23 cellular contexts compared by ENCODE assay signal in genomic region chr15:83109532-83109931, GRCh38. TPM values are rescaled to one million over a fixed set of nuclear protein-coding genes. Genes with fewer than 3 reads are reported as not detected.
DNase-seq lines count a peak whose midpoint lies in the region; ATAC-seq, FAIRE-seq and TF ChIP-seq lines count a peak whose summit lies in the region.
"Had no signal": no experiment of that assay in that cellular context is flagged by ENCODE, and none has a peak within 500 bp of the region (broad histone marks: within the 10 kb centered on the region; RNA-seq: fewer than 3 reads in every experiment).

No MANE protein-coding gene starts in this region.

- H3K9me3 ChIP-seq in IMR-90 (ENCODE audit: control insufficient read depth, insufficient read depth, low read length) = no peaks in the 10 kb centered on the region
- H3K9me3 ChIP-seq in endothelial cell of umbilical vein (replicated peaks; ENCODE audit: control insufficient read depth, insufficient read depth, low read length) = no peaks in the 10 kb centered on the region
- no peaks in the 10 kb centered on the region for H3K9me3 ChIP-seq in endodermal cell (ENCODE audit: control insufficient read depth, low read length)
- H3K9me3 ChIP-seq: A549, HAP-1, vagina had no signal

- H3K79me1 ChIP-seq in IMR-90 (ENCODE audit: low read depth in 1 of 2, low read length in 2 of 2) = peaks cover 8 to 44% of the 10 kb centered on the region in 2 experiments; a peak in 3 of 4 replicates

- H4K8ac ChIP-seq in IMR-90 (ENCODE audit: low read depth in 2 of 2, low read length in 2 of 2) = no peak overlapping the region

- TF ChIP-seq POLR2A in IMR-90 (IDR thresholded peaks at IDR 0.05; ENCODE audit: low read depth, low read length) (no peak), endothelial cell of umbilical vein (IDR thresholded peaks at IDR 0.05; ENCODE audit: low read depth, low read length) (no peak)

- H3K79me2 ChIP-seq in endothelial cell of umbilical vein (ENCODE audit: control insufficient read depth, insufficient read depth, low read length) = peaks cover 29% of the 10 kb centered on the region

- H4K5ac ChIP-seq in IMR-90 (ENCODE audit: low read depth, low read length) = no peak overlapping the region

- H2BK20ac ChIP-seq in IMR-90 (ENCODE audit: low read depth, low read length) = no peak overlapping the region

- no peak overlapping the region for H3K4me3 Mint-ChIP-seq in activated CD4-positive, alpha-beta T cell treated with anti-CD3 and anti-CD28 coated beads, Interleukin-2, amount 10 ng/mL, durations not matched to agents 7 days and 5 days
- no peak overlapping the region for H3K4me3 Mint-ChIP-seq in activated CD4-positive, alpha-beta T cell treated with anti-CD3 and anti-CD28 coated beads for 36 hours
- H3K4me3 Mint-ChIP-seq in endodermal cell = no peak overlapping the region
- H3K4me3 Mint-ChIP-seq: WTC11 had no signal

- no peak overlapping the region for H3K4ac ChIP-seq in IMR-90 (ENCODE audit: low read depth, low read length)

- dilution Hi-C loops in IMR-90 (cut with HindIII; ENCODE audit: low sequenced_read_pairs, unreplicated experiment) (no loop called here), endothelial cell of umbilical vein (cut with MboI; ENCODE audit: extremely low pct_ligation_motif_present, low sequenced_read_pairs) (no loop called here)

- H3K27me3 Mint-ChIP-seq in activated CD4-positive, alpha-beta T cell treated with anti-CD3 and anti-CD28 coated beads, Interleukin-2, amount 10 ng/mL, durations not matched to agents 7 days and 5 days = peaks cover 18% of the 10 kb centered on the region
- peaks cover 41% of the 10 kb centered on the region for H3K27me3 Mint-ChIP-seq in activated CD4-positive, alpha-beta T cell treated with anti-CD3 and anti-CD28 coated beads for 36 hours
- peaks cover 44% of the 10 kb centered on the region for H3K27me3 Mint-ChIP-seq in endodermal cell (ENCODE audit: insufficient read depth)

- H2BK5ac ChIP-seq in IMR-90 (ENCODE audit: low read depth, low read length, poor library complexity, severe bottlenecking) = no peak overlapping the region

- peak overlapping the region; percentile 14 for H3K27ac Mint-ChIP-seq in activated CD4-positive, alpha-beta T cell treated with anti-CD3 and anti-CD28 coated beads, Interleukin-2, amount 10 ng/mL, durations not matched to agents 7 days and 5 days
- H3K27ac Mint-ChIP-seq in activated CD4-positive, alpha-beta T cell treated with anti-CD3 and anti-CD28 coated beads for 36 hours = no peak overlapping the region
- no peak overlapping the region for H3K27ac Mint-ChIP-seq in endodermal cell
- H3K27ac Mint-ChIP-seq: activated CD4-positive, alpha-beta memory T cell treated with anti-CD3 and anti-CD28 coated beads for 36 hours; effector memory CD8-positive, alpha-beta T cell; WTC11 had no signal

- H3K18ac ChIP-seq in IMR-90 (ENCODE audit: low read depth, low read length) = no peak overlapping the region

- H3K27ac ChIP-seq in IMR-90 (ENCODE audit: insufficient read depth, low read length) (no peak overlapping the region), endothelial cell of umbilical vein (ENCODE audit: insufficient read depth, low read depth, low read length) (peak overlapping the region; percentile 95), endodermal cell (ENCODE audit: low read depth, low read length) (no peak overlapping the region)
- H3K27ac ChIP-seq: A549, brain microvascular endothelial cell, SK-N-MC, vagina had no signal

- no peak overlapping the region for H2AK9ac ChIP-seq in IMR-90 (replicated peaks; ENCODE audit: low read depth, low read length, poor library complexity)

- H3K14ac ChIP-seq in IMR-90 (replicated peaks; ENCODE audit: low read depth, low read length) = no peak overlapping the region

- no peak overlapping the region for H4K91ac ChIP-seq in IMR-90 (ENCODE audit: insufficient read depth, low read depth, low read length)

- WGBS in IMR-90 (ENCODE audit: extremely low coverage in 2 of 2, insufficient read length in 1 of 2), 2 experiments = 87% methylated on average over 6 of the region's 12 CpGs; no CpG with 5 or more reads in 1 of the 2 experiments
- WGBS in endodermal cell (ENCODE audit: insufficient coverage in 1 of 2, insufficient read length in 1 of 2), 2 experiments = 89 to 93% methylated on average over 8 to 12 of the region's 12 CpGs

- H2BK15ac ChIP-seq in IMR-90 (ENCODE audit: low read depth, low read length) = peak overlapping the region; percentile 47; the same call in 1 of the 3 replicates

- H4K20me1 ChIP-seq in IMR-90 (ENCODE audit: insufficient read depth, low read length) (peaks cover 3% of the 10 kb centered on the region; the same call in 1 of the 2 replicates), endothelial cell of umbilical vein (replicated peaks; ENCODE audit: control insufficient read depth, extremely low read depth, insufficient read depth, low read length) (no peaks in the 10 kb centered on the region)

- no peak overlapping the region for H3K9ac ChIP-seq in IMR-90 (ENCODE audit: low read depth, low read length)
- H3K9ac ChIP-seq in endothelial cell of umbilical vein (replicated peaks; ENCODE audit: extremely low read depth, insufficient read depth, low read length) = no peak overlapping the region
- H3K9ac ChIP-seq in endodermal cell (ENCODE audit: extremely low read depth, low read length, poor library complexity, severe bottlenecking) = no peak overlapping the region

- no peak for DNase-seq in activated CD4-positive, alpha-beta T cell treated with anti-CD3 and anti-CD28 coated beads, Interleukin-2, amount 10 ng/mL, durations not matched to agents 7 days and 5 days
- no peak for DNase-seq in activated CD4-positive, alpha-beta T cell treated with anti-CD3 and anti-CD28 coated beads for 36 hours
- DNase-seq in IMR-90 (no peak), endothelial cell of umbilical vein (ENCODE audit: low read depth, low spot score) (no peak), sciatic nerve (ENCODE audit: low spot score) (no peak), endodermal cell (no peak), H4 (ENCODE audit: low spot score) (no peak), HuH-7.5 (ENCODE audit: low spot score) (no peak)
- DNase-seq: activated CD4-positive, alpha-beta memory T cell treated with anti-CD3 and anti-CD28 coated beads for 36 hours; activated gamma-delta T cell treated with Interleukin-2 at 50 U/mL for 16 hours; brain microvascular endothelial cell; effector memory CD8-positive, alpha-beta T cell; islet precursor cell; NCI-H1105 treated with DMSO at 0.1 percent for 48 hours; NCI-H2081 treated with DMSO at 0.1 percent for 48 hours; NCI-H345; T-helper 9 cell had no signal

- H3K9me1 ChIP-seq in IMR-90 (ENCODE audit: insufficient read depth, low read length) (peaks cover 35% of the 10 kb centered on the region), endothelial cell of umbilical vein (replicated peaks; ENCODE audit: control insufficient read depth, extremely low read depth, insufficient read depth, low read length) (no peaks in the 10 kb centered on the region)

- no peak overlapping the region for H3K56ac ChIP-seq in IMR-90 (ENCODE audit: extremely low read depth, insufficient read depth, low read length)

- H3K36me3 ChIP-seq in IMR-90 (ENCODE audit: control insufficient read depth, insufficient read depth, low read length) (no peaks in the 10 kb centered on the region), endothelial cell of umbilical vein (ENCODE audit: control insufficient read depth in 2 of 2, extremely low read depth in 1 of 2, insufficient read depth in 2 of 2, low read length in 2 of 2) (peaks cover 0 to 7% of the 10 kb centered on the region in 2 experiments), endodermal cell (ENCODE audit: control insufficient read depth, insufficient read depth, low read length) (no peaks in the 10 kb centered on the region)
- H3K36me3 ChIP-seq: brain microvascular endothelial cell, HAP-1, vagina had no signal

- H3K27me3 ChIP-seq in IMR-90 (ENCODE audit: control insufficient read depth, insufficient read depth, low read length) = no peaks in the 10 kb centered on the region
- H3K27me3 ChIP-seq in endothelial cell of umbilical vein (ENCODE audit: control insufficient read depth in 2 of 2, insufficient read depth in 2 of 2, low read length in 2 of 2) = no peaks in the 10 kb centered on the region
- H3K27me3 ChIP-seq in endodermal cell (ENCODE audit: control insufficient read depth, insufficient read depth, low read length, poor library complexity, severe bottlenecking) = peaks cover 28% of the 10 kb centered on the region
- H3K27me3 ChIP-seq: brain microvascular endothelial cell had no signal

- peaks cover 18% of the 10 kb centered on the region for H3K4me1 ChIP-seq in IMR-90 (ENCODE audit: control insufficient read depth, insufficient read depth, low read length)
- H3K4me1 ChIP-seq in endothelial cell of umbilical vein (ENCODE audit: control insufficient read depth, extremely low read depth, insufficient read depth, low read length) = peaks cover 66% of the 10 kb centered on the region
- no peaks in the 10 kb centered on the region for H3K4me1 ChIP-seq in endodermal cell (ENCODE audit: control insufficient read depth, insufficient read depth, low read length)

- ATAC-seq in activated CD4-positive, alpha-beta T cell treated with anti-CD3 and anti-CD28 coated beads for 36 hours = no peak
- ATAC-seq in IMR-90 (ENCODE audit: low read depth) (no peak), sciatic nerve (peak; percentile 31)
- ATAC-seq: effector memory CD8-positive, alpha-beta T cell; WTC11 had no signal

- H3K36me3 Mint-ChIP-seq in activated CD4-positive, alpha-beta T cell treated with anti-CD3 and anti-CD28 coated beads, Interleukin-2, amount 10 ng/mL, durations not matched to agents 7 days and 5 days (ENCODE audit: low read depth) = peaks cover 23% of the 10 kb centered on the region
- no peaks in the 10 kb centered on the region for H3K36me3 Mint-ChIP-seq in activated CD4-positive, alpha-beta T cell treated with anti-CD3 and anti-CD28 coated beads for 36 hours (ENCODE audit: low read depth)
- no peaks in the 10 kb centered on the region for H3K36me3 Mint-ChIP-seq in endodermal cell (ENCODE audit: low read depth)
- H3K36me3 Mint-ChIP-seq: activated CD4-positive, alpha-beta memory T cell treated with anti-CD3 and anti-CD28 coated beads for 36 hours; WTC11 had no signal

- no peak for TF ChIP-seq RAD21 in IMR-90 (IDR thresholded peaks at IDR 0.05; ENCODE audit: low read length)

- FAIRE-seq in endothelial cell of umbilical vein (lab: Jason Lieb, UNC) = no peak
- FAIRE-seq: A549 had no signal

- H3K4me3 ChIP-seq in IMR-90 (ENCODE audit: insufficient read depth, low read depth, low read length) = no peak overlapping the region
- H3K4me3 ChIP-seq in endothelial cell of umbilical vein (replicated peaks in 1 of 3; ENCODE audit: insufficient read depth in 1 of 3, low read depth in 1 of 3, low read length in 3 of 3) = no peak overlapping the region
- H3K4me3 ChIP-seq in endodermal cell (ENCODE audit: low read length) = no peak overlapping the region
- H3K4me3 ChIP-seq: A549, HAP-1, lung, vagina had no signal

- in situ Hi-C loops in IMR-90 (cut with MboI; ENCODE audit: low sequenced_read_pairs) = no loop called here

- TF ChIP-seq CTCF in IMR-90 (conservative IDR thresholded peaks at IDR 0.05; ENCODE audit: low read depth, low read length) (no peak), endothelial cell of umbilical vein (IDR thresholded peaks at IDR 0.05; ENCODE audit: extremely low read depth in 1 of 2, insufficient read depth in 1 of 2, low read depth in 1 of 2, low read length in 2 of 2) (no peak), endodermal cell (conservative IDR thresholded peaks at IDR 0.05) (no peak)

- no peak overlapping the region for H3K23ac ChIP-seq in IMR-90 (ENCODE audit: low read depth, low read length)

- H2AFZ ChIP-seq in IMR-90 (replicated peaks; ENCODE audit: low read length, poor library complexity) (no peak overlapping the region), endothelial cell of umbilical vein (ENCODE audit: low read depth, low read length) (no peak overlapping the region)

- H2AK5ac ChIP-seq in IMR-90 (ENCODE audit: low read depth, low read length) = peak overlapping the region; percentile 87; the same call in 1 of the 2 replicates

- CTCF ChIA-PET in activated CD4-positive, alpha-beta T cell treated with anti-CD3 and anti-CD28 coated beads, Interleukin-2, amount 10 ng/mL, durations not matched to agents 7 days and 5 days (lab: Charles Lee) = interaction anchor here (1.1 kb wide), 1 partner anchor 37 kb away, joined by 4 read pairs; no protein-coding TSS in a partner anchor
- CTCF ChIA-PET in activated CD4-positive, alpha-beta T cell treated with anti-CD3 and anti-CD28 coated beads for 36 hours (lab: Charles Lee) = no interaction called here
- CTCF ChIA-PET in IMR-90 (lab: Yijun Ruan, JAX) (interaction anchor here (1.1 kb wide), 1 partner anchor 176 kb away, joined by 3 read pairs; no protein-coding TSS in a partner anchor), endothelial cell of umbilical vein (lab: Charles Lee) (interaction anchor here (0.9 to 1.3 kb wide), 3 partner anchors 19 to 98 kb away, joined by 3 to 9 read pairs (median 3); partner anchors contain the start of genes BTBD1 and C15orf40)

- H3K4me1 Mint-ChIP-seq in activated CD4-positive, alpha-beta T cell treated with anti-CD3 and anti-CD28 coated beads, Interleukin-2, amount 10 ng/mL, durations not matched to agents 7 days and 5 days = peaks cover 30% of the 10 kb centered on the region
- H3K4me1 Mint-ChIP-seq in activated CD4-positive, alpha-beta T cell treated with anti-CD3 and anti-CD28 coated beads for 36 hours = peaks cover 8% of the 10 kb centered on the region
- H3K4me1 Mint-ChIP-seq in endodermal cell = peaks cover 7% of the 10 kb centered on the region

- no peak overlapping the region for H2BK120ac ChIP-seq in IMR-90 (ENCODE audit: low read depth, low read length)

- intact Hi-C loops in activated CD4-positive, alpha-beta T cell treated with anti-CD3 and anti-CD28 coated beads for 36 hours (cut with DNase I, micrococcal nuclease) = loop anchor here in 1 of 2 experiments (2.0 to 5.0 kb wide), 2 partner anchors 98 to 99 kb away; partner anchors contain the start of genes C15orf40 and HDGFL3
- intact Hi-C loops in IMR-90 (cut with micrococcal nuclease) = no loop called here
- intact Hi-C loops in endothelial cell of umbilical vein (cut with micrococcal nuclease) = no loop called here
- intact Hi-C loops in sciatic nerve (cut with DNase I) = no loop called here

- no peak overlapping the region for H3K4me2 ChIP-seq in IMR-90 (ENCODE audit: low read depth, low read length)
- peak overlapping the region; percentile 77 for H3K4me2 ChIP-seq in endothelial cell of umbilical vein (ENCODE audit: insufficient read depth, low read length)
- H3K4me2 ChIP-seq: A549 had no signal

- BruUV-seq in IMR-90 (replicated peaks; lab: Mats Ljungman, UMichigan) = no TSS peak
- no TSS peak for BruUV-seq in endothelial cell of umbilical vein (replicated peaks; lab: Mats Ljungman, UMichigan)

- POLR2A ChIA-PET in activated CD4-positive, alpha-beta T cell treated with anti-CD3 and anti-CD28 coated beads, Interleukin-2, amount 10 ng/mL, durations not matched to agents 7 days and 5 days (lab: Charles Lee) = no interaction called here
- POLR2A ChIA-PET in activated CD4-positive, alpha-beta T cell treated with anti-CD3 and anti-CD28 coated beads for 36 hours (lab: Charles Lee) = no interaction called here
- POLR2A ChIA-PET in IMR-90 (lab: Charles Lee; ENCODE audit: unreplicated experiment) (no interaction called here), endothelial cell of umbilical vein (lab: Charles Lee) (interaction anchor here (1.1 kb wide), 1 partner anchor 98 kb away, joined by 4 read pairs; the partner anchor contains the start of gene C15orf40)

- H3K9me3 Mint-ChIP-seq in activated CD4-positive, alpha-beta T cell treated with anti-CD3 and anti-CD28 coated beads, Interleukin-2, amount 10 ng/mL, durations not matched to agents 7 days and 5 days = no peaks in the 10 kb centered on the region
- no peaks in the 10 kb centered on the region for H3K9me3 Mint-ChIP-seq in activated CD4-positive, alpha-beta T cell treated with anti-CD3 and anti-CD28 coated beads for 36 hours (ENCODE audit: low read depth)
- H3K9me3 Mint-ChIP-seq in endodermal cell = no peaks in the 10 kb centered on the region
- H3K9me3 Mint-ChIP-seq: activated CD4-positive, alpha-beta memory T cell treated with anti-CD3 and anti-CD28 coated beads for 36 hours; effector memory CD8-positive, alpha-beta T cell had no signal

RNA-seq across cellular contexts. Expression of gene TM6SF1, which starts 2.1 kb away (rescaled TPM):
- total RNA-seq in activated CD4-positive, alpha-beta T cell treated with anti-CD3 and anti-CD28 coated beads, Interleukin-2, amount 10 ng/mL, durations not matched to agents 7 days and 5 days = 10 to 100 TPM in 1 of 2 experiments, 1 to 10 TPM in 1; 9.4 to 12.5 TPM
- 1 to 10 TPM; 1.3 to 1.5 TPM for total RNA-seq in activated CD4-positive, alpha-beta T cell treated with anti-CD3 and anti-CD28 coated beads for 36 hours
- 1.6 and 1.9 TPM in 2 replicates for total RNA-seq in IMR-90 (2012; rRNA removed)
- 1.3 and 1.9 TPM in 2 replicates for polyA plus RNA-seq in IMR-90 (2012; rRNA removed)
- 1.1 and 1.8 TPM in 2 replicates for polyA plus RNA-seq in IMR-90 (2012; cell fraction: cytosol; rRNA removed)
- 1.1 and 2.5 TPM in 2 replicates for polyA plus RNA-seq in IMR-90 (2012; cell fraction: nucleus; rRNA removed; ENCODE audit: low replicate concordance)
- 26.5 and 26.8 TPM in 2 replicates for total RNA-seq in endothelial cell of umbilical vein
- 33.0 and 38.0 TPM in 2 replicates for polyA plus RNA-seq in endothelial cell of umbilical vein
- 25.8 and 29.4 TPM in 2 replicates for polyA plus RNA-seq in endothelial cell of umbilical vein (2011; cell fraction: cytosol; rRNA removed)
- polyA plus RNA-seq in endothelial cell of umbilical vein (2011; cell fraction: nucleus; rRNA removed) = 35.0 and 41.6 TPM in 2 replicates
- polyA plus RNA-seq in endothelial cell of umbilical vein (2012) = 25.7 and 29.6 TPM in 2 replicates
- polyA minus RNA-seq in endothelial cell of umbilical vein = 33.7 and 43.8 TPM in 2 replicates
- not detected for polyA minus RNA-seq in endothelial cell of umbilical vein (2011; cell fraction: cytosol; rRNA and poly(A)+ RNA removed)
- 25.5 and 26.6 TPM in 2 replicates for polyA minus RNA-seq in endothelial cell of umbilical vein (2011; cell fraction: nucleus; rRNA and poly(A)+ RNA removed)
- total RNA-seq in sciatic nerve = 7.8 TPM
- 1 to 10 TPM; 1.2 to 1.9 TPM for total RNA-seq in endodermal cell
- polyA plus RNA-seq in endodermal cell (2013, experiment 1 of 2) = 0.39 TPM
- 0.29 TPM for polyA plus RNA-seq in endodermal cell (2013, experiment 2 of 2)
- 0.04 TPM in 1 of 2 replicates, not detected in the other for total RNA-seq in H4 (2014; rRNA removed; shearing (Covaris generic))

RNA-seq across cellular contexts. Expression of gene BTBD1, which starts 42.5 kb away (rescaled TPM):
- 10 to 100 TPM; 50.4 to 61.0 TPM for total RNA-seq in activated CD4-positive, alpha-beta T cell treated with anti-CD3 and anti-CD28 coated beads, Interleukin-2, amount 10 ng/mL, durations not matched to agents 7 days and 5 days
- 10 to 100 TPM; 58.3 to 77.6 TPM for total RNA-seq in activated CD4-positive, alpha-beta T cell treated with anti-CD3 and anti-CD28 coated beads for 36 hours
- total RNA-seq in IMR-90 (2012; rRNA removed) (78.7 and 90.5 TPM in 2 replicates), endothelial cell of umbilical vein (56.9 and 58.0 TPM in 2 replicates), sciatic nerve (51.4 TPM), endodermal cell (10 to 100 TPM; 35.9 to 37.0 TPM)
- polyA plus RNA-seq in IMR-90 (2012; rRNA removed) (32.8 and 39.3 TPM in 2 replicates), endothelial cell of umbilical vein (28.0 and 30.8 TPM in 2 replicates)
- polyA plus RNA-seq in IMR-90 (2012; cell fraction: cytosol; rRNA removed) = 12.1 and 20.3 TPM in 2 replicates
- 9.5 and 22.4 TPM in 2 replicates for polyA plus RNA-seq in IMR-90 (2012; cell fraction: nucleus; rRNA removed; ENCODE audit: low replicate concordance)
- 30.4 and 32.0 TPM in 2 replicates for polyA plus RNA-seq in endothelial cell of umbilical vein (2011; cell fraction: cytosol; rRNA removed)
- polyA plus RNA-seq in endothelial cell of umbilical vein (2011; cell fraction: nucleus; rRNA removed) = 24.7 and 30.5 TPM in 2 replicates
- polyA plus RNA-seq in endothelial cell of umbilical vein (2012) = 38.6 and 58.5 TPM in 2 replicates
- polyA minus RNA-seq in endothelial cell of umbilical vein = 51.7 and 56.0 TPM in 2 replicates
- polyA minus RNA-seq in endothelial cell of umbilical vein (2011; cell fraction: cytosol; rRNA and poly(A)+ RNA removed) = 87.7 TPM
- polyA minus RNA-seq in endothelial cell of umbilical vein (2011; cell fraction: nucleus; rRNA and poly(A)+ RNA removed) = 31.8 and 35.3 TPM in 2 replicates
- 37.5 TPM for polyA plus RNA-seq in endodermal cell (2013, experiment 1 of 2)
- polyA plus RNA-seq in endodermal cell (2013, experiment 2 of 2) = 38.6 TPM
- total RNA-seq in H4 (2014; rRNA removed; shearing (Covaris generic)) = 44.4 and 51.6 TPM in 2 replicates
